11 cellular contexts compared by ENCODE assay signal in the genomic region with DNA sequence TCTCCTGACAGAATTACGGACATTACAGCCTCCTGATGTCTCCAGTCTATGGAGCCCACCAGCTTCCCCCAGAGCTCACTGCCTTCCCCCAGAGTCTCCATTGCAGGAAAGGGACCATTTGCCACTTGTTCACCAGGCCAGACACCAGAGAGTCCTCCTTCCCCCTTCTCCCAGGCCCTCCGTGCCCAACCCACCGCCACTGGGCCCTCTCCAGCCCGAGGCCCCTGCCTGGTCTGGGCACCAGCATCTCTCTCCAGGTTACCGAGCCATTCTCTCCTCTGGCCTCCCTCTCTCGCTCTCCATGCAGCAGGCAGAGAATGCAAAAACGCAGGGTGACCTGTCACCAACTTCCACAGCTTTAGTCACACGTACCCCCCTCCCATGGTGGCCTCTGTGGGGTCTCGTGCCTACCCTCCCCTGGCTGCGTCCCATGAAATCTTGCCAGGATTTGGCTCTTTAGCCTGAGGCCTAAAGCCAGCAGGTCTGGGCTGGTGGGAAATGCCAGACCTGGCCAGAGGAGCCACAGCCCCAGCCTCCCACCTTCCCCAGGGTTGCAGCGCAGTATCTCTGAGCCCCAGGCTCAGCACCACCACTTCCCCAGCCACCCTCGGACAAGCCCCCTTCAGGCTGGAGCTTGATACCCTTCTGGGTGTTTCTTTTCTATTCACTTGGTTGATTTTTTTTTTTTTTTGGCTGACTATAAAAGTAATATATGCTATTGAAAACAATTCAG. TPM values are rescaled to one million over a fixed set of nuclear protein-coding genes. Genes with fewer than 3 reads are reported as not detected.
DNase-seq lines count a peak whose midpoint lies in the region; TF ChIP-seq lines count a peak whose summit lies in the region.
"Had no signal": no experiment of that assay in that cellular context is flagged by ENCODE, and none has a peak within 500 bp of the region (broad histone marks: within the 10 kb centered on the region; RNA-seq: fewer than 3 reads in every experiment).

No MANE protein-coding gene starts in this region.

- H3K9ac ChIP-seq in duodenal mucosa (ENCODE audit: low read depth in 1 of 2, low read length in 2 of 2): no peak overlapping the region

- H3K4me3 Mint-ChIP-seq in T-helper 1 cell treated with Interleukin-12 subunit alpha and Interleukin-12 subunit beta and Interleukin-4 antibody, amounts not matched to agents 30 μg/mL and 1 μg/mL, for 36 hours: no peak overlapping the region
- peak overlapping the region; percentile 2 to 59 (median 17) for H3K4me3 Mint-ChIP-seq in nephron

- peak overlapping the region; percentile 34 for H3K27ac Mint-ChIP-seq in T-helper 1 cell treated with Interleukin-12 subunit alpha and Interleukin-12 subunit beta and Interleukin-4 antibody, amounts not matched to agents 30 μg/mL and 1 μg/mL, for 36 hours
- peak overlapping the region; percentile 92 to 96 (median 94) for H3K27ac Mint-ChIP-seq in nephron

- no peak for TF ChIP-seq EP300 in tibial nerve (IDR thresholded peaks at IDR 0.05)

- H3K9me3 ChIP-seq in duodenal mucosa (ENCODE audit: control insufficient read depth in 1 of 2, low read length in 2 of 2) (no peaks in the 10 kb centered on the region), tibial nerve (no peaks in the 10 kb centered on the region)

- no peaks in the 10 kb centered on the region for H3K36me3 Mint-ChIP-seq in T-helper 1 cell treated with Interleukin-12 subunit alpha and Interleukin-12 subunit beta and Interleukin-4 antibody, amounts not matched to agents 30 μg/mL and 1 μg/mL, for 36 hours (ENCODE audit: low read depth)
- no peaks in the 10 kb centered on the region for H3K36me3 Mint-ChIP-seq in nephron (ENCODE audit: low read depth)

- H3K27me3 ChIP-seq in duodenal mucosa (ENCODE audit: control insufficient read depth in 1 of 2, insufficient read depth in 2 of 2, low read length in 2 of 2) (no peaks in the 10 kb centered on the region), tibial nerve (no peaks in the 10 kb centered on the region)

- peaks cover 15 to 21% of the 10 kb centered on the region in 2 donors for H3K4me1 ChIP-seq in duodenal mucosa (ENCODE audit: control insufficient read depth in 1 of 2, insufficient read depth in 2 of 2, low read length in 2 of 2)
- H3K4me1 ChIP-seq in tibial nerve: peaks cover 0 to 73% (median 47%) of the 10 kb centered on the region in 4 donors

- TF ChIP-seq CTCF in nephron (IDR thresholded peaks at IDR 0.05; ENCODE audit: unreplicated experiment in 3 of 3): no peak
- no peak for TF ChIP-seq CTCF in tibial nerve (IDR thresholded peaks at IDR 0.05)

- no peak for TF ChIP-seq POLR2A in tibial nerve (IDR thresholded peaks at IDR 0.05)

- H3K4me1 Mint-ChIP-seq in T-helper 1 cell treated with Interleukin-12 subunit alpha and Interleukin-12 subunit beta and Interleukin-4 antibody, amounts not matched to agents 30 μg/mL and 1 μg/mL, for 36 hours (ENCODE audit: low read depth): no peaks in the 10 kb centered on the region
- H3K4me1 Mint-ChIP-seq in nephron: peaks cover 61% of the 10 kb centered on the region

- H3K27ac ChIP-seq in duodenal mucosa (ENCODE audit: low read depth, low read length): peak overlapping the region; percentile 51
- H3K27ac ChIP-seq in tibial nerve: peak overlapping the region; percentile 58 to 99 (median 80)
- H3K27ac ChIP-seq: epithelial cell of prostate had no signal

- peaks cover 9% of the 10 kb centered on the region for H3K27me3 Mint-ChIP-seq in T-helper 1 cell treated with Interleukin-12 subunit alpha and Interleukin-12 subunit beta and Interleukin-4 antibody, amounts not matched to agents 30 μg/mL and 1 μg/mL, for 36 hours (ENCODE audit: low read depth)
- no peaks in the 10 kb centered on the region for H3K27me3 Mint-ChIP-seq in nephron (ENCODE audit: low read depth)

- H3K9me3 Mint-ChIP-seq in T-helper 1 cell treated with Interleukin-12 subunit alpha and Interleukin-12 subunit beta and Interleukin-4 antibody, amounts not matched to agents 30 μg/mL and 1 μg/mL, for 36 hours: no peaks in the 10 kb centered on the region
- H3K9me3 Mint-ChIP-seq in nephron: no peaks in the 10 kb centered on the region

- no peak for DNase-seq in T-helper 1 cell
- DNase-seq in tibial nerve (ENCODE audit: low spot score in 2 of 2): no peak
- DNase-seq in KG1 (lab: John Stamatoyannopoulos, UW): no peak
- DNase-seq in SW 1271 (lab: John Stamatoyannopoulos, UW): no peak
- DNase-seq in SHP77 treated with DMSO at 0.1 percent for 48 hours (lab: John Stamatoyannopoulos, UW): no peak
- DNase-seq: activated CD8-positive, alpha-beta memory T cell treated with anti-CD3 and anti-CD28 coated beads, Interleukin-2, amount 50 U/mL, for 48 hours; NCI-H146 had no signal

- 78 to 80% methylated on average over 12 of the region's 12 CpGs for WGBS in tibial nerve, 2 donors

- H3K36me3 ChIP-seq in duodenal mucosa (ENCODE audit: control insufficient read depth in 1 of 2, insufficient read depth in 2 of 2, low read length in 2 of 2) (no peaks in the 10 kb centered on the region), tibial nerve (no peaks in the 10 kb centered on the region)

- H3K4me3 ChIP-seq in duodenal mucosa (ENCODE audit: low read depth in 1 of 2, low read length in 2 of 2) (no peak overlapping the region), tibial nerve (peak overlapping the region in 1 of 4 donors; percentile 43)

RNA-seq across cellular contexts. Expression of a gene that starts 6.8 kb away (rescaled TPM):
- total RNA-seq in tibial nerve: 100 to 1,000 TPM; 151 to 358 (median 184) TPM

RNA-seq across cellular contexts. Expression of a gene that starts 29.5 kb away (rescaled TPM):
- total RNA-seq in tibial nerve: 100 to 1,000 TPM in 2 of 4 donors, 10 to 100 TPM in 2; 92.2 to 122 (median 101) TPM
